In genomic region chr12:56474389-56474788, GRCh38 we compare ENCODE assay signal across 17 cellular contexts. TPM values are rescaled to one million over a fixed set of nuclear protein-coding genes. Genes with fewer than 3 reads are reported as not detected.
DNase-seq lines count a peak whose midpoint lies in the region; ATAC-seq, FAIRE-seq and TF ChIP-seq lines count a peak whose summit lies in the region.
"Had no signal": no experiment of that assay in that cellular context is flagged by ENCODE, and none has a peak within 500 bp of the region (broad histone marks: within the 10 kb centered on the region; RNA-seq: fewer than 3 reads in every experiment).

No MANE protein-coding gene starts in this region.

- no peaks in the 10 kb centered on the region for H3K27me3 ChIP-seq in heart right ventricle
- H3K27me3 ChIP-seq in bronchial epithelial cell (ENCODE audit: control insufficient read depth, insufficient read depth, low read length) = no peaks in the 10 kb centered on the region
- no peaks in the 10 kb centered on the region for H3K27me3 ChIP-seq in upper lobe of right lung
- H3K27me3 ChIP-seq: BLaER1 had no signal

- TF ChIP-seq CTCF in heart right ventricle (IDR thresholded peaks at IDR 0.05) = no peak
- TF ChIP-seq CTCF in bronchial epithelial cell (IDR thresholded peaks at IDR 0.05; ENCODE audit: insufficient read depth, low read length, severe bottlenecking) = no peak
- TF ChIP-seq CTCF in upper lobe of right lung (IDR thresholded peaks at IDR 0.05) = no peak

- H3K9me3 ChIP-seq in heart right ventricle (no peaks in the 10 kb centered on the region), upper lobe of right lung (no peaks in the 10 kb centered on the region)
- H3K9me3 ChIP-seq: BLaER1, Caco-2, HAP-1 had no signal

- TF ChIP-seq POLR2A in GM19193 (IDR thresholded peaks at IDR 0.05; ENCODE audit: extremely low read depth, insufficient read depth, insufficient read length) = peak; percentile 34

- ATAC-seq in heart right ventricle (peak; percentile 48 to 85 (median 74)), upper lobe of right lung (no peak), GM18858 (IDR thresholded peaks at IDR 0.05; ENCODE audit: unreplicated experiment) (no peak), GM19467 (IDR thresholded peaks at IDR 0.05; ENCODE audit: unreplicated experiment) (no peak)

- intact Hi-C loops in heart right ventricle (cut with DNase I) = no loop called here
- intact Hi-C loops in cardiac septum (cut with DNase I) = no loop called here
- intact Hi-C loops in upper lobe of right lung (cut with DNase I) = no loop called here

- WGBS in heart right ventricle, 2 donors = 52 to 72% methylated on average over 9 of the region's 9 CpGs

- H3K36me3 ChIP-seq in heart right ventricle = peaks cover 0 to 32% (median 0%) of the 10 kb centered on the region in 9 donors
- H3K36me3 ChIP-seq in bronchial epithelial cell (ENCODE audit: control insufficient read depth, insufficient read depth, low read length) = peaks cover 5% of the 10 kb centered on the region
- peaks cover 8% of the 10 kb centered on the region for H3K36me3 ChIP-seq in upper lobe of right lung

- peak; percentile 66 for FAIRE-seq in bronchial epithelial cell (lab: Jason Lieb, UNC)
- FAIRE-seq: GM19239, H1, HTR-8/SVneo had no signal

- DNase-seq in heart right ventricle (peak in 1 of 2 donors; percentile 38), cardiac septum (ENCODE audit: low spot score) (no peak), bronchial epithelial cell (ENCODE audit: low read depth) (no peak), upper lobe of right lung (no peak)
- DNase-seq: Caco-2; CD8-positive, alpha-beta memory T cell; DND-41; GDM1 had no signal

- peaks cover 0 to 25% (median 7%) of the 10 kb centered on the region in 9 donors for H3K4me1 ChIP-seq in heart right ventricle
- H3K4me1 ChIP-seq in upper lobe of right lung = peaks cover 10% of the 10 kb centered on the region

- H3K27ac ChIP-seq in heart right ventricle = peak overlapping the region in 7 of 10 donors; percentile 15 to 62 (median 48)
- H3K27ac ChIP-seq in upper lobe of right lung = peak overlapping the region; percentile 24
- H3K27ac ChIP-seq: BLaER1 had no signal

- no peak overlapping the region for H3K4me3 ChIP-seq in heart right ventricle
- no peak overlapping the region for H3K4me3 ChIP-seq in bronchial epithelial cell (ENCODE audit: low read depth, low read length)
- no peak overlapping the region for H3K4me3 ChIP-seq in upper lobe of right lung
- H3K4me3 ChIP-seq: BLaER1, HAP-1 had no signal

RNA-seq across cellular contexts. Expression of gene SPRYD4, which starts 6.0 kb away (rescaled TPM):
- total RNA-seq in heart right ventricle (1 to 10 TPM; 3.0 to 5.0 (median 4.4) TPM), cardiac septum (3.3 TPM), bronchial epithelial cell (1.1 and 1.3 TPM in 2 replicates), upper lobe of right lung (3.2 TPM)
- 1 to 10 TPM; 1.9 to 2.3 TPM for polyA plus RNA-seq in heart right ventricle

RNA-seq across cellular contexts. Expression of gene GLS2, which starts 13.6 kb away (rescaled TPM):
- total RNA-seq in heart right ventricle (1 to 10 TPM in 2 of 10 donors, under 1 TPM in 8; 0.19 to 1.4 (median 0.52) TPM), cardiac septum (0.38 TPM), bronchial epithelial cell (5.2 and 6.1 TPM in 2 replicates), upper lobe of right lung (5.5 TPM)
- under 1 TPM; 0.22 to 0.59 TPM for polyA plus RNA-seq in heart right ventricle
- total RNA-seq: A673 had no signal

RNA-seq across cellular contexts. Expression of gene MIP, which starts 19.9 kb away (rescaled TPM):
- total RNA-seq in heart right ventricle = under 1 TPM in 2 of 10 donors, not detected in 8; 0.09 to 0.30 TPM
- polyA plus RNA-seq in heart right ventricle = not detected
- total RNA-seq in cardiac septum = 0.48 TPM
- 0.26 TPM in 1 of 2 replicates, not detected in the other for total RNA-seq in bronchial epithelial cell
- total RNA-seq in upper lobe of right lung = not detected
- total RNA-seq: A673; Caco-2; CD8-positive, alpha-beta memory T cell; H1 had no signal

RNA-seq across cellular contexts. Expression of gene TIMELESS, which starts 25.2 kb away (rescaled TPM):
- total RNA-seq in heart right ventricle (1 to 10 TPM; 1.0 to 5.2 (median 2.0) TPM), cardiac septum (2.0 TPM), bronchial epithelial cell (3.4 and 3.6 TPM in 2 replicates), upper lobe of right lung (9.8 TPM)
- polyA plus RNA-seq in heart right ventricle = 1 to 10 TPM; 2.3 to 2.7 TPM

RNA-seq across cellular contexts. Expression of gene RBMS2, which starts 47.2 kb away (rescaled TPM):
- 10 to 100 TPM; 24.5 to 39.6 (median 31.5) TPM for total RNA-seq in heart right ventricle
- polyA plus RNA-seq in heart right ventricle = 10 to 100 TPM in 1 of 2 donors, 1 to 10 TPM in 1; 6.4 to 13.5 TPM
- 23.0 TPM for total RNA-seq in cardiac septum
- total RNA-seq in bronchial epithelial cell = 9.2 and 11.0 TPM in 2 replicates
- 142 TPM for total RNA-seq in upper lobe of right lung

Comparison
In these comparisons a context has a peak if more than half of its experiments do, and no peak if none do; other contexts are left out.
1. ATAC-seq: peak in heart right ventricle (8 of 8); none in upper lobe of right lung (single experiment), GM18858 (single experiment) and GM19467 (single experiment).